17 cellular contexts compared by ENCODE assay signal in the genomic region with DNA sequence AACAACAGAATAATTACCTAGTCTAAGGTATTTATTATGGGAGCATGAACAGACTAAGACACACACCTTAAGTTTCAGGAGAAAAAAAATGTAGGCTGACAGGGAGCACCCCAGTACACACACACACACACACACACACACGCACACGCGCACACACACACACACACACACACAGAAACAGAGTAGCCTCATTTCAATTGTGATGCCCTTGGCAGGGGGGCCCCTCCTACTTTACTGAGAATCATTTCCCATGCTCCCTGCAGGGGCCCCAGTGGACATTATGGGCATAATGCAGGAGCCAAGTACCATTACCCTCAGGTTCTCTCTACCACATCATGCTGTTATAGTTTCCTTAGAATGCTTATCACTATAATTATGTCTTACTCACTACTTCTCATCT.
DNase-seq lines count a peak whose midpoint lies in the region; ATAC-seq and TF ChIP-seq lines count a peak whose summit lies in the region.
"Had no signal": no experiment of that assay in that cellular context is flagged by ENCODE, and none has a peak within 500 bp of the region (broad histone marks: within the 10 kb centered on the region; RNA-seq: fewer than 3 reads in every experiment).

No MANE protein-coding gene starts in this region.

- intact Hi-C loops in A673 (cut with micrococcal nuclease; ENCODE audit: unreplicated experiment) (no loop called here), HCT116 (cut with micrococcal nuclease) (no loop called here), right cardiac atrium (cut with DNase I) (no loop called here)

- no peak for TF ChIP-seq CTCF in A673 (conservative IDR thresholded peaks at IDR 0.05; ENCODE audit: low read depth, low read length)
- 0 out of 6 replicates have a peak, but pooled peaks of 2 of the 3 experiments have one; percentile 7 to 8 for TF ChIP-seq CTCF in HCT116 (IDR thresholded peaks at IDR 0.05 in 2 of 3, conservative IDR thresholded peaks at IDR 0.05 in 1 of 3; ENCODE audit: borderline replicate concordance in 1 of 3, insufficient read depth in 1 of 3, low read depth in 2 of 3, low read length in 2 of 3)
- peak; percentile 3 for TF ChIP-seq CTCF in fibroblast of the aortic adventitia (IDR thresholded peaks at IDR 0.05; ENCODE audit: insufficient read depth, low read length)

- no peaks in the 10 kb centered on the region for H3K9me3 Mint-ChIP-seq in effector memory CD8-positive, alpha-beta T cell
- H3K9me3 Mint-ChIP-seq: CD4-positive, alpha-beta T cell had no signal

- no peak overlapping the region for H3K4me3 Mint-ChIP-seq in effector memory CD8-positive, alpha-beta T cell
- H3K4me3 Mint-ChIP-seq: CD4-positive, alpha-beta T cell had no signal

- no peak overlapping the region for H2AFZ ChIP-seq in HCT116 (ENCODE audit: low read depth, low read length, poor library complexity, severe bottlenecking)

- POLR2A ChIA-PET in A673 (lab: Charles Lee; ENCODE audit: low non-redundant PET), result no interaction called here
- POLR2A ChIA-PET in HCT116 (lab: Charles Lee), result interaction anchor here (0.6 kb wide), 1 partner anchor 45 kb away, joined by 3 read pairs; no protein-coding TSS in a partner anchor

- RAD21 ChIA-PET in HCT116 (lab: Charles Lee; ENCODE audit: low non-redundant PET in 1 of 2, low total read pairs in 2 of 2, uncharacterized antibody in 2 of 2, unreplicated experiment in 2 of 2), result no interaction called here

- CTCF ChIA-PET in A673 (lab: Charles Lee) (no interaction called here), HCT116 (lab: Charles Lee) (no interaction called here)

- H3K4me1 ChIP-seq in A673 (ENCODE audit: insufficient read depth, low read length, poor library complexity, severe bottlenecking) (no peaks in the 10 kb centered on the region), HCT116 (ENCODE audit: control insufficient read depth in 1 of 2, insufficient read depth in 2 of 2, low read length in 2 of 2) (peaks cover 8 to 22% of the 10 kb centered on the region in 2 experiments; a peak in 3 of 4 replicates), right cardiac atrium (ENCODE audit: control insufficient read depth, insufficient read depth, low read length) (peaks cover 4% of the 10 kb centered on the region)

- H3K9me2 ChIP-seq in HCT116 (ENCODE audit: insufficient read depth), result no peaks in the 10 kb centered on the region

- TF ChIP-seq RAD21 in HCT116 (IDR thresholded peaks at IDR 0.05; ENCODE audit: low read depth), result no peak

- 82% methylated on average over 3 of the region's 3 CpGs for WGBS in right cardiac atrium

- H3K9me3 ChIP-seq in A673 (ENCODE audit: low read depth, low read length, poor library complexity, severe bottlenecking) (no peaks in the 10 kb centered on the region), HCT116 (ENCODE audit: control insufficient read depth in 1 of 2, insufficient read depth in 1 of 2, low read depth in 1 of 2, low read length in 2 of 2) (no peaks in the 10 kb centered on the region), right cardiac atrium (ENCODE audit: control insufficient read depth, low read length) (no peaks in the 10 kb centered on the region)
- H3K9me3 ChIP-seq: Caco-2 had no signal

- peaks cover 6 to 12% of the 10 kb centered on the region in 2 donors for H3K4me1 Mint-ChIP-seq in effector memory CD8-positive, alpha-beta T cell (ENCODE audit: low read depth in 2 of 2)

- ATAC-seq in HCT116 (no peak; the same call in 1 of the 2 replicates), right cardiac atrium (no peak)
- no peak for ATAC-seq in effector memory CD8-positive, alpha-beta T cell (replicated peaks)

- TF ChIP-seq POLR2A in HCT116 (IDR thresholded peaks at IDR 0.05; ENCODE audit: borderline replicate concordance, extremely low read depth, insufficient read depth, insufficient read length), result no peak

- no peak overlapping the region for H3K4me3 ChIP-seq in A673 (ENCODE audit: low read depth, low read length, poor library complexity, severe bottlenecking)
- no peak overlapping the region for H3K4me3 ChIP-seq in HCT116 (replicated peaks in 1 of 2; ENCODE audit: low read depth in 1 of 2, low read length in 2 of 2)
- no peak overlapping the region for H3K4me3 ChIP-seq in fibroblast of the aortic adventitia (ENCODE audit: low read depth, low read length)
- no peak overlapping the region for H3K4me3 ChIP-seq in right cardiac atrium (ENCODE audit: low read length)

- H3K36me3 ChIP-seq in A673 (ENCODE audit: insufficient read depth, low read length, poor library complexity, severe bottlenecking) (no peaks in the 10 kb centered on the region), HCT116 (ENCODE audit: control insufficient read depth in 1 of 2, insufficient read depth in 2 of 2, low read length in 2 of 2) (no peaks in the 10 kb centered on the region)

- no peaks in the 10 kb centered on the region for H4K20me1 ChIP-seq in HCT116 (ENCODE audit: insufficient read depth)

- H3K27ac ChIP-seq in A673 (ENCODE audit: low read depth, low read length, poor library complexity, severe bottlenecking) (no peak overlapping the region), HCT116 (ENCODE audit: low read depth, low read length) (no peak overlapping the region), caudate nucleus (ENCODE audit: low read depth, low read length) (no peak overlapping the region), substantia nigra (ENCODE audit: low read depth, low read length, poor library complexity, severe bottlenecking) (no peak overlapping the region), right cardiac atrium (ENCODE audit: low read length) (no peak overlapping the region)
- H3K27ac ChIP-seq: C4-2B had no signal

- no peaks in the 10 kb centered on the region for H3K36me3 Mint-ChIP-seq in effector memory CD8-positive, alpha-beta T cell (ENCODE audit: insufficient read depth)

- no peaks in the 10 kb centered on the region for H3K27me3 Mint-ChIP-seq in effector memory CD8-positive, alpha-beta T cell
- H3K27me3 Mint-ChIP-seq: CD4-positive, alpha-beta T cell had no signal

- H3K4me2 ChIP-seq in HCT116 (ENCODE audit: low read length), result no peak overlapping the region

- DNase-seq in A673 (ENCODE audit: low spot score) (peak; percentile 15), HCT116 (ENCODE audit: low read depth, low spot score) (no peak), NCI-H2227 treated with DMSO at 0.1 percent for 48 hours (lab: John Stamatoyannopoulos, UW) (peak; percentile 10), fibroblast of the aortic adventitia (ENCODE audit: low read depth) (no peak), caudate nucleus (lab: John Stamatoyannopoulos, UW) (no peak), substantia nigra (lab: John Stamatoyannopoulos, UW) (no peak), right cardiac atrium (no peak)
- no peak for DNase-seq in effector memory CD8-positive, alpha-beta T cell
- DNase-seq: AML-193; Caco-2; CD4-positive, alpha-beta T cell; DMS153; DMS79; GDM1; GOT3; H7 had no signal

- no peaks in the 10 kb centered on the region for H3K27me3 ChIP-seq in A673 (replicated peaks; ENCODE audit: insufficient read depth, low read depth, low read length, poor library complexity)
- H3K27me3 ChIP-seq in HCT116 (ENCODE audit: insufficient read depth, low read length), result no peaks in the 10 kb centered on the region
- no peaks in the 10 kb centered on the region for H3K27me3 ChIP-seq in right cardiac atrium (ENCODE audit: control insufficient read depth, insufficient read depth)

- peak overlapping the region in 1 of 2 donors; percentile 16 for H3K27ac Mint-ChIP-seq in effector memory CD8-positive, alpha-beta T cell
- H3K27ac Mint-ChIP-seq: CD4-positive, alpha-beta T cell had no signal

- no TSS peak for BruUV-seq in A673 (replicated peaks; lab: Mats Ljungman, UMichigan)
- BruUV-seq in HCT116 (replicated peaks; lab: Mats Ljungman, UMichigan), result no TSS peak

- no peak overlapping the region for H3K9ac ChIP-seq in HCT116 (ENCODE audit: low read length)

- H3K79me2 ChIP-seq in HCT116 (ENCODE audit: insufficient read depth, low read length), result no peaks in the 10 kb centered on the region

TF ChIP-seq in HCT116, 20 proteins besides CTCF, POLR2A, EP300 and RAD21:
- no peak for TF ChIP-seq CEBPB (IDR thresholded peaks at IDR 0.05; ENCODE audit: low read depth)
- TF ChIP-seq CBX3 (IDR thresholded peaks at IDR 0.05; ENCODE audit: low read depth), result no peak
- TF ChIP-seq SIN3A (IDR thresholded peaks at IDR 0.05; ENCODE audit: low read depth), result no peak
- TF ChIP-seq, protein P1, sequence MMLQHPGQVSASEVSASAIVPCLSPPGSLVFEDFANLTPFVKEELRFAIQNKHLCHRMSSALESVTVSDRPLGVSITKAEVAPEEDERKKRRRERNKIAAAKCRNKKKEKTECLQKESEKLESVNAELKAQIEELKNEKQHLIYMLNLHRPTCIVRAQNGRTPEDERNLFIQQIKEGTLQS (IDR thresholded peaks at IDR 0.05), result no peak
- TF ChIP-seq, protein P2, sequence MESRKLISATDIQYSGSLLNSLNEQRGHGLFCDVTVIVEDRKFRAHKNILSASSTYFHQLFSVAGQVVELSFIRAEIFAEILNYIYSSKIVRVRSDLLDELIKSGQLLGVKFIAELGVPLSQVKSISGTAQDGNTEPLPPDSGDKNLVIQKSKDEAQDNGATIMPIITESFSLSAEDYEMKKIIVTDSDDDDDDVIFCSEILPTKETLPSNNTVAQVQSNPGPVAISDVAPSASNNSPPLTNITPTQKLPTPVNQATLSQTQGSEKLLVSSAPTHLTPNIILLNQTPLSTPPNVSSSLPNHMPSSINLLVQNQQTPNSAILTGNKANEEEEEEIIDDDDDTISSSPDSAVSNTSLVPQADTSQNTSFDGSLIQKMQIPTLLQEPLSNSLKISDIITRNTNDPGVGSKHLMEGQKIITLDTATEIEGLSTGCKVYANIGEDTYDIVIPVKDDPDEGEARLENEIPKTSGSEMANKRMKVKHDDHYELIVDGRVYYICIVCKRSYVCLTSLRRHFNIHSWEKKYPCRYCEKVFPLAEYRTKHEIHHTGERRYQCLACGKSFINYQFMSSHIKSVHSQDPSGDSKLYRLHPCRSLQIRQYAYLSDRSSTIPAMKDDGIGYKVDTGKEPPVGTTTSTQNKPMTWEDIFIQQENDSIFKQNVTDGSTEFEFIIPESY (IDR thresholded peaks at IDR 0.05; ENCODE audit: extremely low read depth, insufficient replicate concordance, low read length), result no peak
- no peak for TF ChIP-seq ZFX (IDR thresholded peaks at IDR 0.05)
- no peak for TF ChIP-seq POLR2AphosphoS5 (IDR thresholded peaks at IDR 0.05; ENCODE audit: low read depth, low read length)
- TF ChIP-seq SRF (IDR thresholded peaks at IDR 0.05; ENCODE audit: low read depth), result no peak
- no peak for TF ChIP-seq ELF1 (IDR thresholded peaks at IDR 0.05; ENCODE audit: borderline replicate concordance, low read depth)
- TF ChIP-seq EGR1 (IDR thresholded peaks at IDR 0.05; ENCODE audit: low read depth), result no peak
- TF ChIP-seq ZNF274 (IDR thresholded peaks at IDR 0.05; ENCODE audit: low read depth, low read length), result no peak
- no peak for TF ChIP-seq EZH2 (IDR thresholded peaks at IDR 0.05)
- no peak for TF ChIP-seq YY1 (IDR thresholded peaks at IDR 0.05; ENCODE audit: extremely low read depth, insufficient replicate concordance, low read depth, low read length)
- no peak for TF ChIP-seq JUND (IDR thresholded peaks at IDR 0.05)
- no peak for TF ChIP-seq SP1 (IDR thresholded peaks at IDR 0.05; ENCODE audit: low read depth)

Comparison
In these comparisons a context has a peak if more than half of its experiments do, and no peak if none do; other contexts are left out.
1. DNase-seq: peak in A673 (single experiment) and NCI-H2227 treated with DMSO at 0.1 percent for 48 hours (single experiment); none in HCT116 (single experiment), fibroblast of the aortic adventitia (single experiment), effector memory CD8-positive, alpha-beta T cell (0 of 3), caudate nucleus (0 of 61), substantia nigra (0 of 49) and right cardiac atrium (0 of 3).